ENCODE assay signal across 11 cellular contexts in genomic region chr20:10735195-10735949, GRCh38.
"Had no signal": no experiment of that assay in that cellular context is flagged by ENCODE, and none has a peak within 500 bp of the region (broad histone marks: within the 10 kb centered on the region; RNA-seq: fewer than 3 reads in every experiment).

No MANE protein-coding gene starts in this region.

- H3K27ac ChIP-seq: breast epithelium, suprapubic skin, upper lobe of right lung had no signal

- H3K4me1 ChIP-seq: breast epithelium, upper lobe of right lung had no signal

- ATAC-seq: activated CD4-positive, CD25-positive, alpha-beta regulatory T cell treated with anti-CD3 and anti-CD28 coated beads, Interleukin-2, amount 50 U/mL, for 24 hours; upper lobe of right lung had no signal

- DNase-seq: activated naive CD4-positive, alpha-beta T cell treated with Interleukin-2 at 50 U/mL for 16 hours; dorsolateral prefrontal cortex; endodermal cell; mesenchymal stem cell; stimulated activated CD4-positive, alpha-beta T cell treated with anti-CD3 and anti-CD28 coated beads, Interleukin-4, amount 100 ng/mL, for 24 hours; stimulated activated naive CD4-positive, alpha-beta T cell; upper lobe of right lung had no signal

- H3K27ac Mint-ChIP-seq: endodermal cell had no signal

- H3K4me3 Mint-ChIP-seq: endodermal cell had no signal

- H3K4me3 ChIP-seq: ascending aorta, breast epithelium, dorsolateral prefrontal cortex, suprapubic skin, upper lobe of right lung had no signal

- H3K9me3 Mint-ChIP-seq: endodermal cell had no signal

- H3K36me3 ChIP-seq: ascending aorta, breast epithelium, suprapubic skin, upper lobe of right lung had no signal

- H3K27me3 ChIP-seq: ascending aorta, breast epithelium, dorsolateral prefrontal cortex, suprapubic skin, upper lobe of right lung had no signal

- H3K9me3 ChIP-seq: ascending aorta, breast epithelium, suprapubic skin, upper lobe of right lung had no signal
